ENCODE assay signal across 1 cellular context in the genomic region with DNA sequence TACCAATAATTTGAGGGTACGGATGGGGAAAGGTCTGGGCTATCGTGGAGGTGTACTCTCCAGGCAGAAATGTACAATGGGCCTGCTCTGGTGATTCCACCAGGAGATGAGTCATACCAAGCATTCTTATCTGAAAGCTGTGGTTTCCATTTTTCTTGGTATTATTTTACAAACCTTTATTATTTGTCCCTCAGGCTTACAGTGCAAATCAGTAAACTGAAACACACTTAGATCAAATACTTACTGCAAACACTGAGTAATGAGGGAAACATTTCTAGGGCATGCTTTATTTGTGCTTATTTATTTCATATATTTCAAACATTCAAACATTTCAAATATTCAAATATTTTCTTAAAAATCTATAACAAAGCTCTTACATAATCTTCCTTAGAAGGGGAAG.
TF ChIP-seq lines count a peak whose summit lies in the region.

No MANE protein-coding gene starts in this region.

TF ChIP-seq in K562, 482 proteins besides CTCF, POLR2A, EP300 and RAD21 (continued from another document):
- TF ChIP-seq ZNF395 (CRISPR knock-in tag; IDR thresholded peaks at IDR 0.05) = 0 out of 2 replicates have a peak, but pooled peaks have one; percentile 57
- peak; percentile 97 for TF ChIP-seq FOSL1 (tag; conservative IDR thresholded peaks at IDR 0.05)
- TF ChIP-seq ADNP (tag; IDR thresholded peaks at IDR 0.05) = no peak
- no peak for TF ChIP-seq ZNF175 (CRISPR knock-in tag; IDR thresholded peaks at IDR 0.05; ENCODE audit: low read depth)
- TF ChIP-seq ZNF384 (IDR thresholded peaks at IDR 0.05; ENCODE audit: low read depth, low read length) = no peak
- no peak for TF ChIP-seq ZNF121 (CRISPR knock-in tag; conservative IDR thresholded peaks at IDR 0.05)
- TF ChIP-seq SMARCA4 (IDR thresholded peaks at IDR 0.05) = peak; percentile 84
